In genomic region chr1:239303289-239303688, GRCh38 we compare ENCODE assay signal across 8 cellular contexts.
"Had no signal": no experiment of that assay in that cellular context is flagged by ENCODE, and none has a peak within 500 bp of the region (broad histone marks: within the 10 kb centered on the region; RNA-seq: fewer than 3 reads in every experiment).

No MANE protein-coding gene starts in this region.

- H3K27ac ChIP-seq: HL-60, KMS-11 had no signal

- H3K4me2 ChIP-seq: KMS-11 had no signal

- ATAC-seq: HepG2, K562 had no signal

- FAIRE-seq: HepG2, HTR-8/SVneo, K562 had no signal

- DNase-seq: IMR-90, KBM-7, KG1 had no signal

- H3K4me3 ChIP-seq: K562 had no signal
